In genomic region chr5:40495172-40495699, GRCh38 we compare ENCODE assay signal across 18 cellular contexts.
DNase-seq lines count a peak whose midpoint lies in the region; ATAC-seq, FAIRE-seq and TF ChIP-seq lines count a peak whose summit lies in the region.
"Had no signal": no experiment of that assay in that cellular context is flagged by ENCODE, and none has a peak within 500 bp of the region (broad histone marks: within the 10 kb centered on the region; RNA-seq: fewer than 3 reads in every experiment).

No MANE protein-coding gene starts in this region.

- peaks cover 0 to 28% (median 19%) of the 10 kb centered on the region in 11 experiments; a peak in 18 of 22 replicates for H3K9me3 ChIP-seq in BLaER1 treated with 17β-estradiol and CSF1 and Interleukin-3, amounts not matched to agents 10 nM and 100 nM (replicated peaks in 1 of 11)
- H3K9me3 ChIP-seq: HAP-1, SJCRH30 had no signal

- no peak for DNase-seq in GM12891 (ENCODE audit: insufficient read length, low spot score)
- peak; percentile 23 for DNase-seq in MV-4-11 (lab: John Stamatoyannopoulos, UW)
- no peak for DNase-seq in DMS114 treated with DMSO at 0.1 percent for 48 hours (lab: John Stamatoyannopoulos, UW; ENCODE audit: unreplicated experiment)
- no peak for DNase-seq in SW 1271 (lab: John Stamatoyannopoulos, UW)
- DNase-seq in pons (ENCODE audit: low spot score): no peak
- no peak for DNase-seq in NCI-H2107 (lab: John Stamatoyannopoulos, UW)
- DNase-seq: DND-41, NCI-H1092, NCI-H2081, PC-9, SJCRH30 had no signal

- peak; percentile 33 for FAIRE-seq in GM12891 (lab: Jason Lieb, UNC)
- FAIRE-seq: G401.6, K562 had no signal

- H3K36me3 Mint-ChIP-seq in activated T-helper 17 cell treated with anti-CD3 and anti-CD28 coated beads, Interleukin-2, amount 50 U/mL, for 72 hours (ENCODE audit: low read depth): peaks cover 8% of the 10 kb centered on the region

- H3K4me2 ChIP-seq in BLaER1 treated with 17β-estradiol and CSF1 and Interleukin-3, amounts not matched to agents 10 nM and 100 nM: peak overlapping the region in 7 of 11 experiments; percentile 8 to 66 (median 44); a peak in 10 of 22 replicates
- H3K4me2 ChIP-seq: PC-9 had no signal

- H3K27ac Mint-ChIP-seq in activated T-helper 17 cell treated with anti-CD3 and anti-CD28 coated beads, Interleukin-2, amount 50 U/mL, for 72 hours: peak overlapping the region; percentile 90

- ATAC-seq in activated T-helper 17 cell treated with anti-CD3 and anti-CD28 coated beads, Interleukin-2, amount 50 U/mL, for 72 hours (replicated peaks): peak; percentile 42
- ATAC-seq: K562 had no signal

- peak overlapping the region in 5 of 11 experiments; percentile 20 to 57 (median 32); a peak in 9 of 22 replicates for H3K27ac ChIP-seq in BLaER1 treated with 17β-estradiol and CSF1 and Interleukin-3, amounts not matched to agents 10 nM and 100 nM
- H3K27ac ChIP-seq: C4-2B, PC-9, RWPE1, SJCRH30 had no signal

- no peaks in the 10 kb centered on the region for H3K27me3 ChIP-seq in BLaER1 treated with 17β-estradiol and CSF1 and Interleukin-3, amounts not matched to agents 10 nM and 100 nM
- H3K27me3 ChIP-seq: SJCRH30 had no signal

- H3K4me1 Mint-ChIP-seq in activated T-helper 17 cell treated with anti-CD3 and anti-CD28 coated beads, Interleukin-2, amount 50 U/mL, for 72 hours: peaks cover 29% of the 10 kb centered on the region

- no peak overlapping the region; a peak in 1 of 22 replicates for H3K9ac ChIP-seq in BLaER1 treated with 17β-estradiol and CSF1 and Interleukin-3, amounts not matched to agents 10 nM and 100 nM

- H3K4me3 ChIP-seq in BLaER1 treated with 17β-estradiol and CSF1 and Interleukin-3, amounts not matched to agents 10 nM and 100 nM: no peak overlapping the region
- H3K4me3 ChIP-seq: HAP-1, K562, PC-9, SJCRH30 had no signal

- no peak for TF ChIP-seq POLR2A in GM12891 (IDR thresholded peaks at IDR 0.05; ENCODE audit: low read depth, low read length)

- peaks cover 0 to 4% (median 0%) of the 10 kb centered on the region in 11 experiments; a peak in 1 of 22 replicates for H3K36me3 ChIP-seq in BLaER1 treated with 17β-estradiol and CSF1 and Interleukin-3, amounts not matched to agents 10 nM and 100 nM
- H3K36me3 ChIP-seq: HAP-1, SJCRH30 had no signal

- no peaks in the 10 kb centered on the region for H3K27me3 Mint-ChIP-seq in activated T-helper 17 cell treated with anti-CD3 and anti-CD28 coated beads, Interleukin-2, amount 50 U/mL, for 72 hours

- H4K20me1 ChIP-seq in BLaER1 treated with 17β-estradiol and CSF1 and Interleukin-3, amounts not matched to agents 10 nM and 100 nM: no peaks in the 10 kb centered on the region

- H3K4me3 Mint-ChIP-seq in activated T-helper 17 cell treated with anti-CD3 and anti-CD28 coated beads, Interleukin-2, amount 50 U/mL, for 72 hours: peak overlapping the region; percentile 66

- peaks cover 23 to 87% (median 33%) of the 10 kb centered on the region in 10 experiments for H3K4me1 ChIP-seq in BLaER1 treated with 17β-estradiol and CSF1 and Interleukin-3, amounts not matched to agents 10 nM and 100 nM
- H3K4me1 ChIP-seq: HAP-1 had no signal

- no peaks in the 10 kb centered on the region for H3K9me3 Mint-ChIP-seq in activated T-helper 17 cell treated with anti-CD3 and anti-CD28 coated beads, Interleukin-2, amount 50 U/mL, for 72 hours

TF ChIP-seq in GM12891, 5 proteins besides CTCF, POLR2A, EP300 and RAD21:
- TF ChIP-seq POLR2AphosphoS5 (IDR thresholded peaks at IDR 0.05; ENCODE audit: low read depth, low read length) (no peak), PAX5 (IDR thresholded peaks at IDR 0.05; ENCODE audit: insufficient read depth, low read length, severe bottlenecking) (no peak), TAF1 (IDR thresholded peaks at IDR 0.05; ENCODE audit: low read depth, low read length) (no peak), SPI1 (IDR thresholded peaks at IDR 0.05; ENCODE audit: low read depth, low read length) (no peak), POU2F2 (IDR thresholded peaks at IDR 0.05; ENCODE audit: low read depth, low read length) (no peak)
TF ChIP-seq in GM12891: peak in this region for 0.
